In genomic region chr21:42149656-42150457, GRCh38 we compare ENCODE assay signal across 17 cellular contexts.
DNase-seq lines count a peak whose midpoint lies in the region; ATAC-seq, FAIRE-seq and TF ChIP-seq lines count a peak whose summit lies in the region.
"Had no signal": no experiment of that assay in that cellular context is flagged by ENCODE, and none has a peak within 500 bp of the region (broad histone marks: within the 10 kb centered on the region; RNA-seq: fewer than 3 reads in every experiment).

No MANE protein-coding gene starts in this region.

- no peak overlapping the region for H3K9ac ChIP-seq in kidney (ENCODE audit: low read length in 2 of 2)
- H3K9ac ChIP-seq: BLaER1 treated with 17β-estradiol and CSF1 and Interleukin-3, amounts not matched to agents 10 nM and 100 nM had no signal

- H3K4me1 Mint-ChIP-seq in stimulated activated memory B cell treated with anti-CD40 and anti-IgM and Interleukin-4, amounts not matched to agents 10 μg/mL and 1 μg/mL and 100 μg/mL, for 72 hours = peaks cover 10% of the 10 kb centered on the region
- H3K4me1 Mint-ChIP-seq in activated CD8-positive, alpha-beta T cell treated with anti-CD3 and anti-CD28 coated beads, Interleukin-2, amount 10 ng/mL, durations not matched to agents 7 days and 5 days (ENCODE audit: low read depth) = peaks cover 10% of the 10 kb centered on the region

- H3K27me3 Mint-ChIP-seq in stimulated activated memory B cell treated with anti-CD40 and anti-IgM and Interleukin-4, amounts not matched to agents 10 μg/mL and 1 μg/mL and 100 μg/mL, for 72 hours = peaks cover 20% of the 10 kb centered on the region
- H3K27me3 Mint-ChIP-seq in activated CD8-positive, alpha-beta T cell treated with anti-CD3 and anti-CD28 coated beads, Interleukin-2, amount 10 ng/mL, durations not matched to agents 7 days and 5 days (ENCODE audit: low read depth) = no peaks in the 10 kb centered on the region

- no peaks in the 10 kb centered on the region for H3K9me3 Mint-ChIP-seq in stimulated activated memory B cell treated with anti-CD40 and anti-IgM and Interleukin-4, amounts not matched to agents 10 μg/mL and 1 μg/mL and 100 μg/mL, for 72 hours
- H3K9me3 Mint-ChIP-seq in activated CD8-positive, alpha-beta T cell treated with anti-CD3 and anti-CD28 coated beads, Interleukin-2, amount 10 ng/mL, durations not matched to agents 7 days and 5 days (ENCODE audit: insufficient read depth) = no peaks in the 10 kb centered on the region

- POLR2A ChIA-PET in activated CD8-positive, alpha-beta T cell treated with anti-CD3 and anti-CD28 coated beads, Interleukin-2, amount 10 ng/mL, durations not matched to agents 7 days and 5 days (lab: Charles Lee) = interaction anchor here (1.0 kb wide), 1 partner anchor 96 kb away, joined by 3 read pairs; no protein-coding TSS in a partner anchor

- TF ChIP-seq CTCF in VCaP (conservative IDR thresholded peaks at IDR 0.05) = no peak
- no peak for TF ChIP-seq CTCF in kidney (IDR thresholded peaks at IDR 0.05; ENCODE audit: borderline replicate concordance, extremely low read depth, insufficient read depth)

- H3K4me3 ChIP-seq in kidney (ENCODE audit: low read length in 2 of 2) = no peak overlapping the region
- H3K4me3 ChIP-seq: A549; BLaER1 treated with 17β-estradiol and CSF1 and Interleukin-3, amounts not matched to agents 10 nM and 100 nM had no signal

- no peak for ATAC-seq in stimulated activated memory B cell treated with anti-CD40 and anti-IgM and Interleukin-4, amounts not matched to agents 10 μg/mL and 1 μg/mL and 100 μg/mL, for 72 hours
- ATAC-seq in activated CD8-positive, alpha-beta T cell treated with anti-CD3 and anti-CD28 coated beads, Interleukin-2, amount 10 ng/mL, durations not matched to agents 7 days and 5 days = no peak
- ATAC-seq: A549, HCT116 had no signal

- peak; percentile 58 for DNase-seq in activated effector memory CD4-positive, alpha-beta T cell treated with anti-CD3 and anti-CD28 coated beads, Interleukin-2, amount 50 U/mL, for 16 hours
- DNase-seq in activated effector memory CD4-positive, alpha-beta T cell treated with Interleukin-2 at 50 U/mL for 16 hours = no peak
- peak; percentile 49 for DNase-seq in kidney
- DNase-seq in activated CD8-positive, alpha-beta T cell treated with anti-CD3 and anti-CD28 coated beads, Interleukin-2, amount 10 ng/mL, durations not matched to agents 7 days and 5 days = no peak
- DNase-seq in islet precursor cell = no peak
- no peak for DNase-seq in medulla oblongata (ENCODE audit: extremely low spot score)
- DNase-seq: DMS79 treated with DMSO at 0.1 percent for 48 hours, NCI-H1436 treated with DMSO at 0.1 percent for 48 hours, NCI-H2029 treated with DMSO at 0.1 percent for 48 hours, NCI-H2171 treated with DMSO at 0.1 percent for 48 hours, NCI-H446 treated with DMSO at 0.1 percent for 48 hours had no signal

- H3K36me3 Mint-ChIP-seq in stimulated activated memory B cell treated with anti-CD40 and anti-IgM and Interleukin-4, amounts not matched to agents 10 μg/mL and 1 μg/mL and 100 μg/mL, for 72 hours = no peaks in the 10 kb centered on the region
- no peaks in the 10 kb centered on the region for H3K36me3 Mint-ChIP-seq in activated CD8-positive, alpha-beta T cell treated with anti-CD3 and anti-CD28 coated beads, Interleukin-2, amount 10 ng/mL, durations not matched to agents 7 days and 5 days (ENCODE audit: low read depth)

- CTCF ChIA-PET in activated CD8-positive, alpha-beta T cell treated with anti-CD3 and anti-CD28 coated beads, Interleukin-2, amount 10 ng/mL, durations not matched to agents 7 days and 5 days (lab: Charles Lee) = interaction anchor here (7.8 kb wide), 1 partner anchor 112 kb away, joined by 138 read pairs; no protein-coding TSS in a partner anchor

- H3K4me1 ChIP-seq in kidney (ENCODE audit: control insufficient read depth in 1 of 2, insufficient read depth in 1 of 2, low read depth in 1 of 2, low read length in 2 of 2) = peaks cover 4 to 8% of the 10 kb centered on the region in 2 donors
- H3K4me1 ChIP-seq: A549 had no signal

- intact Hi-C loops in kidney (cut with DNase I) = loop anchor here (5.0 kb wide), 1 partner anchor 107 kb away; no protein-coding TSS in a partner anchor

- no peak overlapping the region for H3K27ac Mint-ChIP-seq in stimulated activated memory B cell treated with anti-CD40 and anti-IgM and Interleukin-4, amounts not matched to agents 10 μg/mL and 1 μg/mL and 100 μg/mL, for 72 hours
- no peak overlapping the region for H3K27ac Mint-ChIP-seq in activated CD8-positive, alpha-beta T cell treated with anti-CD3 and anti-CD28 coated beads, Interleukin-2, amount 10 ng/mL, durations not matched to agents 7 days and 5 days

- no peaks in the 10 kb centered on the region for H3K36me3 ChIP-seq in kidney (ENCODE audit: control insufficient read depth in 1 of 2, insufficient read depth in 2 of 2, low read length in 2 of 2)
- H3K36me3 ChIP-seq: BLaER1 treated with 17β-estradiol and CSF1 and Interleukin-3, amounts not matched to agents 10 nM and 100 nM had no signal

- H3K27ac ChIP-seq in VCaP = peak overlapping the region; percentile 81
- H3K27ac ChIP-seq in kidney (ENCODE audit: low read depth in 2 of 2, low read length in 2 of 2) = no peak overlapping the region
- H3K27ac ChIP-seq: A549; BLaER1 treated with 17β-estradiol and CSF1 and Interleukin-3, amounts not matched to agents 10 nM and 100 nM; RWPE1 had no signal

- FAIRE-seq in kidney (lab: Jason Lieb, UNC) = no peak
- FAIRE-seq: A549 had no signal

- peak overlapping the region; percentile 16 for H3K4me3 Mint-ChIP-seq in stimulated activated memory B cell treated with anti-CD40 and anti-IgM and Interleukin-4, amounts not matched to agents 10 μg/mL and 1 μg/mL and 100 μg/mL, for 72 hours
- H3K4me3 Mint-ChIP-seq in activated CD8-positive, alpha-beta T cell treated with anti-CD3 and anti-CD28 coated beads, Interleukin-2, amount 10 ng/mL, durations not matched to agents 7 days and 5 days = no peak overlapping the region

- no peaks in the 10 kb centered on the region for H3K9me3 ChIP-seq in kidney (ENCODE audit: control insufficient read depth in 1 of 2, low read length in 2 of 2)
- H3K9me3 ChIP-seq: A549; BLaER1 treated with 17β-estradiol and CSF1 and Interleukin-3, amounts not matched to agents 10 nM and 100 nM had no signal

Comparison
In these comparisons a context has a peak if more than half of its experiments do, and no peak if none do; other contexts are left out.
1. DNase-seq: peak in activated effector memory CD4-positive, alpha-beta T cell treated with anti-CD3 and anti-CD28 coated beads, Interleukin-2, amount 50 U/mL, for 16 hours (single experiment) and kidney (single experiment); none in activated effector memory CD4-positive, alpha-beta T cell treated with Interleukin-2 at 50 U/mL for 16 hours (single experiment), activated CD8-positive, alpha-beta T cell treated with anti-CD3 and anti-CD28 coated beads, Interleukin-2, amount 10 ng/mL, durations not matched to agents 7 days and 5 days (single experiment), islet precursor cell (single experiment) and medulla oblongata (single experiment).